ENCODE assay signal across 15 cellular contexts in the genomic region with DNA sequence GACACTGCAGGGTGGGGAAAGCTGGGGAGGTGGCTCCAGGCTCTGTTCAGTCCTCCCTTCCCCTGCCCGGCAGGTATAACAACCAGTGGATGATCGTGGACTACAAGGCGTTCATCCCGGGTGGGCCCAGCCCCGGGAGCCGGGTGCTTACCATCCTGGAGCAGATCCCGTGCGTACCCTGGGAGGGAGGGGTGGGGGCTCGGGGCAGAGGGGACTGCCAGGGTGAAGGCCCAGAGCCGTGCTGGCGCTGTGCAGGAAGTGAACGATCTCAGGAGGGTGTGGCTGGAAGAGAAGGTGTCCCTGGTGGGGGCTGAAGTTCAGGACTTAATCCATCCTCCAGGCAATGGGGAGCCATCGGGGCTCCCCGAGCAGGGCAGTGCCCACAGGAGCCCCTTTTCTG.
DNase-seq lines count a peak whose midpoint lies in the region; ATAC-seq and TF ChIP-seq lines count a peak whose summit lies in the region.
"Had no signal": no experiment of that assay in that cellular context is flagged by ENCODE, and none has a peak within 500 bp of the region (broad histone marks: within the 10 kb centered on the region; RNA-seq: fewer than 3 reads in every experiment).

No MANE protein-coding gene starts in this region.

- peaks cover 41% of the 10 kb centered on the region for H3K36me3 Mint-ChIP-seq in stimulated activated effector memory CD8-positive, alpha-beta T cell treated with anti-CD3 and anti-CD28 coated beads, Interleukin-12 subunit alpha, Interleukin-12 subunit beta, amount 100 ng/mL, for 72 hours

- H3K9me3 Mint-ChIP-seq in stimulated activated effector memory CD8-positive, alpha-beta T cell treated with anti-CD3 and anti-CD28 coated beads, Interleukin-12 subunit alpha, Interleukin-12 subunit beta, amount 100 ng/mL, for 72 hours, result no peaks in the 10 kb centered on the region
- H3K9me3 Mint-ChIP-seq: CD4-positive, CD25-positive, alpha-beta regulatory T cell; CD8-positive, alpha-beta T cell had no signal

- DNase-seq in D341Med (ENCODE audit: low spot score) (peak; percentile 25), GM13976 (ENCODE audit: low spot score) (peak; percentile 31), NCI-H2081 (lab: John Stamatoyannopoulos, UW) (no peak), iPS-NIHi7 (ENCODE audit: extremely low spot score) (no peak)
- no peak for DNase-seq in stimulated activated effector memory CD8-positive, alpha-beta T cell treated with anti-CD3 and anti-CD28 coated beads, Interleukin-12 subunit alpha, Interleukin-12 subunit beta, amount 100 ng/mL, for 72 hours (ENCODE audit: low spot score in 2 of 2)
- DNase-seq: Caco-2; CD4-positive, CD25-positive, alpha-beta regulatory T cell; CD8-positive, alpha-beta T cell; DMS 273 treated with DMSO at 0.1 percent for 48 hours; DMS79 treated with DMSO at 0.1 percent for 48 hours; GM23248; H7; HCEC 1CT had no signal

- peak overlapping the region; percentile 60 for H3K27ac Mint-ChIP-seq in stimulated activated effector memory CD8-positive, alpha-beta T cell treated with anti-CD3 and anti-CD28 coated beads, Interleukin-12 subunit alpha, Interleukin-12 subunit beta, amount 100 ng/mL, for 72 hours
- H3K27ac Mint-ChIP-seq: B cell had no signal

- H3K4me1 Mint-ChIP-seq in stimulated activated effector memory CD8-positive, alpha-beta T cell treated with anti-CD3 and anti-CD28 coated beads, Interleukin-12 subunit alpha, Interleukin-12 subunit beta, amount 100 ng/mL, for 72 hours, result no peaks in the 10 kb centered on the region
- H3K4me1 Mint-ChIP-seq: B cell; CD4-positive, CD25-positive, alpha-beta regulatory T cell had no signal

- TF ChIP-seq CTCF in GM13976 (IDR thresholded peaks at IDR 0.05; ENCODE audit: borderline replicate concordance, control extremely low read depth, extremely low read depth, insufficient read depth, missing control alignments), result no peak

- no peak overlapping the region for H3K4me3 Mint-ChIP-seq in stimulated activated effector memory CD8-positive, alpha-beta T cell treated with anti-CD3 and anti-CD28 coated beads, Interleukin-12 subunit alpha, Interleukin-12 subunit beta, amount 100 ng/mL, for 72 hours
- H3K4me3 Mint-ChIP-seq: B cell; CD4-positive, CD25-positive, alpha-beta regulatory T cell; CD8-positive, alpha-beta T cell had no signal

- in situ Hi-C loops in GM13976 (cut with MboI; ENCODE audit: low sequenced_read_pairs, unreplicated experiment), result no loop called here

- ATAC-seq in stimulated activated effector memory CD8-positive, alpha-beta T cell treated with anti-CD3 and anti-CD28 coated beads, Interleukin-12 subunit alpha, Interleukin-12 subunit beta, amount 100 ng/mL, for 72 hours, result peak; percentile 6
- ATAC-seq in HG03342 (IDR thresholded peaks at IDR 0.05; ENCODE audit: unreplicated experiment), result no peak
- ATAC-seq: CD8-positive, alpha-beta T cell had no signal

Comparison
In these comparisons a context has a peak if more than half of its experiments do, and no peak if none do; other contexts are left out.
1. DNase-seq: peak in D341Med (single experiment) and GM13976 (single experiment); none in stimulated activated effector memory CD8-positive, alpha-beta T cell treated with anti-CD3 and anti-CD28 coated beads, Interleukin-12 subunit alpha, Interleukin-12 subunit beta, amount 100 ng/mL, for 72 hours (0 of 2), NCI-H2081 (0 of 2) and iPS-NIHi7 (single experiment).